12 cellular contexts compared by ENCODE assay signal in genomic region chr3:14267976-14268375, GRCh38.
"Had no signal": no experiment of that assay in that cellular context is flagged by ENCODE, and none has a peak within 500 bp of the region (broad histone marks: within the 10 kb centered on the region; RNA-seq: fewer than 3 reads in every experiment).

No MANE protein-coding gene starts in this region.

- H3K4me3 Mint-ChIP-seq: activated CD4-positive, alpha-beta memory T cell treated with anti-CD3 and anti-CD28 coated beads for 36 hours; activated naive CD8-positive, alpha-beta T cell treated with anti-CD3 and anti-CD28 coated beads for 36 hours; natural killer cell treated with Interleukin-12 subunit alpha and Interleukin-12 subunit beta and Interleukin-15 and Interleukin-18, amount 100 ng/mL, for 72 hours had no signal

- ATAC-seq: sciatic nerve had no signal

- H3K4me3 ChIP-seq: esophagus muscularis mucosa, upper lobe of left lung had no signal

- H3K4me1 Mint-ChIP-seq: activated naive CD8-positive, alpha-beta T cell treated with anti-CD3 and anti-CD28 coated beads for 36 hours had no signal

- H3K27ac Mint-ChIP-seq: activated CD4-positive, alpha-beta memory T cell treated with anti-CD3 and anti-CD28 coated beads for 36 hours; activated naive CD8-positive, alpha-beta T cell treated with anti-CD3 and anti-CD28 coated beads for 36 hours; natural killer cell treated with Interleukin-12 subunit alpha and Interleukin-12 subunit beta and Interleukin-15 and Interleukin-18, amount 100 ng/mL, for 72 hours had no signal

- H3K27me3 ChIP-seq: esophagus muscularis mucosa, upper lobe of left lung had no signal

- H3K36me3 Mint-ChIP-seq: activated CD4-positive, alpha-beta memory T cell treated with anti-CD3 and anti-CD28 coated beads for 36 hours; activated naive CD8-positive, alpha-beta T cell treated with anti-CD3 and anti-CD28 coated beads for 36 hours; natural killer cell treated with Interleukin-12 subunit alpha and Interleukin-12 subunit beta and Interleukin-15 and Interleukin-18, amount 100 ng/mL, for 72 hours had no signal

- H3K4me1 ChIP-seq: esophagus muscularis mucosa, upper lobe of left lung had no signal

- H3K36me3 ChIP-seq: brain microvascular endothelial cell, esophagus muscularis mucosa, upper lobe of left lung had no signal

- H3K27me3 Mint-ChIP-seq: activated naive CD8-positive, alpha-beta T cell treated with anti-CD3 and anti-CD28 coated beads for 36 hours had no signal

- DNase-seq: activated CD4-positive, alpha-beta memory T cell treated with anti-CD3 and anti-CD28 coated beads for 36 hours; activated CD4-positive, alpha-beta T cell treated with anti-CD3 and anti-CD28 coated beads for 1 hour; activated gamma-delta T cell treated with Interleukin-2 at 50 U/mL for 16 hours; activated naive CD8-positive, alpha-beta T cell treated with anti-CD3 and anti-CD28 coated beads for 36 hours; activated T-cell treated with anti-CD3 and anti-CD28 coated beads, Interleukin-2, amount 50 U/mL, for 48 hours; brain microvascular endothelial cell; stimulated activated CD4-positive, alpha-beta T cell treated with anti-CD3 and anti-CD28 coated beads, Interleukin-2, amount 100 ng/mL, for 24 hours; stimulated activated naive CD4-positive, alpha-beta T cell treated with Interleukin-2 at 50 U/mL for 16 hours; upper lobe of left lung had no signal

- H3K27ac ChIP-seq: brain microvascular endothelial cell, esophagus muscularis mucosa, upper lobe of left lung had no signal

- H3K9me3 Mint-ChIP-seq: activated CD4-positive, alpha-beta memory T cell treated with anti-CD3 and anti-CD28 coated beads for 36 hours; activated naive CD8-positive, alpha-beta T cell treated with anti-CD3 and anti-CD28 coated beads for 36 hours; natural killer cell treated with Interleukin-12 subunit alpha and Interleukin-12 subunit beta and Interleukin-15 and Interleukin-18, amount 100 ng/mL, for 72 hours had no signal
